29 cellular contexts compared by ENCODE assay signal in the genomic region with DNA sequence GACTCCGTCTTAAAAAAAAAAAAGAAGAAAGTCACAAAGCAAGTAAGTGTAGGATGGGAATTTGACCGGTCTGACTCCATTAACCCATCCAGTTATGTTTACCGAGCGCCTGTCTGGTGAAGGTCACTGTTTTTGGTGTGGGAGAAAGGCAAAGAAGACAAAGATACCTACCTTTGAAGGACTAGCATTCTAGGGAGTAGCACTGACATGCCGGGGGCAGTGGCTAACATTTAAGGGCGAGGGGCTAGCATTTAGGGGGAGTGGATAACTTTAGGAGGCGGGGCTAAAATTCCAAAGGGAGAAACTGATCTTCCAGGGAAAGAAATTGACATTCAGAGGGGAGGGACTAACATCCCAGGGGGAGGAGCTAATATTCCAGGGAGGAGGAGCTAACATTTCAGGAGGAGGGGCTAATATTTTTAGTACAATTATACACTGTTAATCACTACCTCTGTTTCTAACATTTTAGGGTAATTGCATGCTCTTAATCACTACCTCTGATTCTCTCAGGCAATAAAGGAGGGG. TPM values are rescaled to one million over a fixed set of nuclear protein-coding genes. Genes with fewer than 3 reads are reported as not detected.
"Had no signal": no experiment of that assay in that cellular context is flagged by ENCODE, and none has a peak within 500 bp of the region (broad histone marks: within the 10 kb centered on the region; RNA-seq: fewer than 3 reads in every experiment).

No MANE protein-coding gene starts in this region.

- ATAC-seq: heart left ventricle; naive thymus-derived CD4-positive, alpha-beta T cell; psoas muscle; sciatic nerve; stimulated activated memory B cell treated with anti-CD40 and anti-IgM and Interleukin-4, amounts not matched to agents 10 μg/mL and 1 μg/mL and 100 μg/mL, for 72 hours; stimulated activated naive CD8-positive, alpha-beta T cell treated with anti-CD3 and anti-CD28 coated beads, Interleukin-15, amount 100 ng/mL, for 72 hours had no signal

- H3K4me1 ChIP-seq: colonic mucosa, psoas muscle, testis had no signal

- H3K4me3 ChIP-seq: colonic mucosa, heart left ventricle, psoas muscle, spleen, testis, tibial nerve had no signal

- H3K27me3 ChIP-seq: testis had no signal

- DNase-seq: colonic mucosa; dermis blood vessel endothelial cell; effector CD8-positive, alpha-beta T cell; foreskin melanocyte; heart left ventricle; hippocampal formation; naive thymus-derived CD4-positive, alpha-beta T cell; occipital lobe; psoas muscle; spleen; stimulated activated CD4-positive, alpha-beta T cell treated with anti-CD3 and anti-CD28 coated beads, Interleukin-15, amount 100 ng/mL, for 24 hours; stimulated activated CD4-positive, alpha-beta T cell treated with anti-CD3 and anti-CD28 coated beads, Interleukin-1b, Interleukin-23, amount 100 ng/mL, for 48 hours; stimulated activated CD4-positive, alpha-beta T cell treated with anti-CD3 and anti-CD28 coated beads, Interleukin-4, amount 100 ng/mL, for 24 hours; stimulated activated naive CD8-positive, alpha-beta T cell treated with anti-CD3 and anti-CD28 coated beads, Interleukin-15, amount 100 ng/mL, for 72 hours; testis had no signal

- H3K27ac Mint-ChIP-seq: naive thymus-derived CD4-positive, alpha-beta T cell; stimulated activated memory B cell treated with anti-CD40 and anti-IgM and Interleukin-4, amounts not matched to agents 10 μg/mL and 1 μg/mL and 100 μg/mL, for 72 hours; stimulated activated naive CD8-positive, alpha-beta T cell treated with anti-CD3 and anti-CD28 coated beads, Interleukin-15, amount 100 ng/mL, for 72 hours had no signal

- H3K27ac ChIP-seq: colonic mucosa, heart left ventricle, psoas muscle, spleen, testis, tibial nerve had no signal

- H3K9me3 ChIP-seq: colonic mucosa, psoas muscle, testis had no signal

- H3K36me3 Mint-ChIP-seq: naive thymus-derived CD4-positive, alpha-beta T cell; stimulated activated memory B cell treated with anti-CD40 and anti-IgM and Interleukin-4, amounts not matched to agents 10 μg/mL and 1 μg/mL and 100 μg/mL, for 72 hours had no signal

- H3K4me3 Mint-ChIP-seq: naive thymus-derived CD4-positive, alpha-beta T cell; neural crest cell; stimulated activated memory B cell treated with anti-CD40 and anti-IgM and Interleukin-4, amounts not matched to agents 10 μg/mL and 1 μg/mL and 100 μg/mL, for 72 hours; stimulated activated naive CD8-positive, alpha-beta T cell treated with anti-CD3 and anti-CD28 coated beads, Interleukin-15, amount 100 ng/mL, for 72 hours had no signal

- H3K36me3 ChIP-seq: colonic mucosa, heart left ventricle, spleen, tibial nerve had no signal

- H3K9me3 Mint-ChIP-seq: neural crest cell; stimulated activated naive CD8-positive, alpha-beta T cell treated with anti-CD3 and anti-CD28 coated beads, Interleukin-15, amount 100 ng/mL, for 72 hours had no signal

RNA-seq across cellular contexts. Expression of gene GPR32, which starts 8.7 kb away (rescaled TPM):
- total RNA-seq: cerebellum; colonic mucosa; dermis blood vessel endothelial cell; heart left ventricle; kidney epithelial cell; lower leg skin; mammary epithelial cell; mesenteric fat pad; mononuclear cell; naive thymus-derived CD4-positive, alpha-beta T cell; neural crest cell; occipital lobe; psoas muscle; sciatic nerve; skeletal muscle tissue; spleen; subcutaneous adipose tissue; testis; tibial nerve; ureter had no signal
- polyA plus RNA-seq: esophagus; heart left ventricle; mammary epithelial cell; naive thymus-derived CD4-positive, alpha-beta T cell; psoas muscle; spleen had no signal

RNA-seq across cellular contexts. Expression of gene ACP4, which starts 11.2 kb away (rescaled TPM):
- total RNA-seq: cerebellum; colonic mucosa; dermis blood vessel endothelial cell; heart left ventricle; kidney epithelial cell; mammary epithelial cell; mesenteric fat pad; mononuclear cell; naive thymus-derived CD4-positive, alpha-beta T cell; neural crest cell; occipital lobe; psoas muscle; sciatic nerve; skeletal muscle tissue; spleen; subcutaneous adipose tissue; tibial nerve; ureter had no signal
- polyA plus RNA-seq: esophagus; heart left ventricle; mammary epithelial cell; naive thymus-derived CD4-positive, alpha-beta T cell; psoas muscle; spleen had no signal

RNA-seq across cellular contexts. Expression of gene KLK1, which starts 44.6 kb away (rescaled TPM):
- total RNA-seq: cerebellum, dermis blood vessel endothelial cell, kidney epithelial cell, mononuclear cell, occipital lobe, skeletal muscle tissue had no signal
- polyA plus RNA-seq: naive thymus-derived CD4-positive, alpha-beta T cell had no signal

RNA-seq across cellular contexts. Expression of gene KLK15, which starts 54.4 kb away (rescaled TPM):
- total RNA-seq: cerebellum; dermis blood vessel endothelial cell; heart left ventricle; kidney epithelial cell; lower leg skin; mammary epithelial cell; mesenteric fat pad; mononuclear cell; naive thymus-derived CD4-positive, alpha-beta T cell; neural crest cell; occipital lobe; psoas muscle; sciatic nerve; skeletal muscle tissue; spleen; subcutaneous adipose tissue; tibial nerve; ureter had no signal
- polyA plus RNA-seq: esophagus; heart left ventricle; mammary epithelial cell; naive thymus-derived CD4-positive, alpha-beta T cell; psoas muscle had no signal
